Comparison of ENCODE assay signal across 8 cellular contexts in genomic region chr5:68344447-68345111, GRCh38.
A peak's percentile ranks its signal among the peaks of the same experiment; 100 is the strongest.
DNase-seq lines count a peak whose midpoint lies in the region; ATAC-seq and TF ChIP-seq lines count a peak whose summit lies in the region.

No MANE protein-coding gene starts in this region.

- 52% methylated on average over 4 of the region's 4 CpGs for WGBS in hepatocyte (ENCODE audit: low lambda C conversion rate, missing lambda C conversion rate)

- H3K9me3 ChIP-seq in hepatocyte (ENCODE audit: low read depth) = no peaks in the 10 kb centered on the region

- H3K4me2 ChIP-seq in hepatocyte = no peak overlapping the region

- TF ChIP-seq CTCF in hepatocyte (IDR thresholded peaks at IDR 0.05; ENCODE audit: poor library complexity) = no peak

- no peaks in the 10 kb centered on the region for H3K9me2 ChIP-seq in hepatocyte (replicated peaks; ENCODE audit: insufficient read depth)

- no peaks in the 10 kb centered on the region for H3K36me3 ChIP-seq in hepatocyte (replicated peaks; ENCODE audit: insufficient read depth, low read depth)

- H2AFZ ChIP-seq in hepatocyte = peak overlapping the region; percentile 25

- DNase-seq in EL (peak; percentile 75), UCSD-AML1 (lab: John Stamatoyannopoulos, UW; ENCODE audit: unreplicated experiment) (peak; percentile 18), hepatocyte (ENCODE audit: low spot score) (peak; percentile 49), KG1 (lab: John Stamatoyannopoulos, UW) (no peak), NCI-H2081 treated with DMSO at 0.1 percent for 48 hours (lab: John Stamatoyannopoulos, UW) (no peak), GF-D8 (lab: John Stamatoyannopoulos, UW) (no peak)

- H3K27ac ChIP-seq in hepatocyte = peak overlapping the region; percentile 50

- no peaks in the 10 kb centered on the region for H4K20me1 ChIP-seq in hepatocyte (ENCODE audit: insufficient read depth, poor library complexity, severe bottlenecking)

- no peaks in the 10 kb centered on the region for H3K27me3 ChIP-seq in hepatocyte

- no peaks in the 10 kb centered on the region for H3K79me2 ChIP-seq in hepatocyte

- H3K4me3 ChIP-seq in hepatocyte = no peak overlapping the region

- ATAC-seq in HG02610 (IDR thresholded peaks at IDR 0.05; ENCODE audit: unreplicated experiment) (peak; percentile 47), HG03439 (IDR thresholded peaks at IDR 0.05; ENCODE audit: unreplicated experiment) (no peak)

- peaks cover 8% of the 10 kb centered on the region for H3K4me1 ChIP-seq in hepatocyte (ENCODE audit: insufficient read depth)

Comparison
In these comparisons a context has a peak if more than half of its experiments do, and no peak if none do; other contexts are left out.
1. DNase-seq: peak in EL (single experiment), UCSD-AML1 (single experiment) and hepatocyte (single experiment); none in KG1 (single experiment), NCI-H2081 treated with DMSO at 0.1 percent for 48 hours (single experiment) and GF-D8 (single experiment).